ENCODE assay signal across 1 cellular context in genomic region chr10:52472406-52473146, GRCh38.
TF ChIP-seq lines count a peak whose summit lies in the region.

No MANE protein-coding gene starts in this region.

TF ChIP-seq in A549, 52 proteins besides CTCF, POLR2A, EP300 and RAD21 (continued from another document):
- TF ChIP-seq, protein P1, sequence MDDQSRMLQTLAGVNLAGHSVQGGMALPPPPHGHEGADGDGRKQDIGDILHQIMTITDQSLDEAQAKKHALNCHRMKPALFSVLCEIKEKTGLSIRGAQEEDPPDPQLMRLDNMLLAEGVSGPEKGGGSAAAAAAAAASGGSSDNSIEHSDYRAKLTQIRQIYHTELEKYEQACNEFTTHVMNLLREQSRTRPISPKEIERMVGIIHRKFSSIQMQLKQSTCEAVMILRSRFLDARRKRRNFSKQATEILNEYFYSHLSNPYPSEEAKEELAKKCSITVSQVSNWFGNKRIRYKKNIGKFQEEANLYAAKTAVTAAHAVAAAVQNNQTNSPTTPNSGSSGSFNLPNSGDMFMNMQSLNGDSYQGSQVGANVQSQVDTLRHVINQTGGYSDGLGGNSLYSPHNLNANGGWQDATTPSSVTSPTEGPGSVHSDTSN (IDR thresholded peaks at IDR 0.05): 0 out of 2 replicates have a peak, but pooled peaks have one; percentile 9
- TF ChIP-seq RFX5 (IDR thresholded peaks at IDR 0.05): no peak
- TF ChIP-seq, protein P2, sequence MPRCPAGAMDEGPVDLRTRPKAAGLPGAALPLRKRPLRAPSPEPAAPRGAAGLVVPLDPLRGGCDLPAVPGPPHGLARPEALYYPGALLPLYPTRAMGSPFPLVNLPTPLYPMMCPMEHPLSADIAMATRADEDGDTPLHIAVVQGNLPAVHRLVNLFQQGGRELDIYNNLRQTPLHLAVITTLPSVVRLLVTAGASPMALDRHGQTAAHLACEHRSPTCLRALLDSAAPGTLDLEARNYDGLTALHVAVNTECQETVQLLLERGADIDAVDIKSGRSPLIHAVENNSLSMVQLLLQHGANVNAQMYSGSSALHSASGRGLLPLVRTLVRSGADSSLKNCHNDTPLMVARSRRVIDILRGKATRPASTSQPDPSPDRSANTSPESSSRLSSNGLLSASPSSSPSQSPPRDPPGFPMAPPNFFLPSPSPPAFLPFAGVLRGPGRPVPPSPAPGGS (IDR thresholded peaks at IDR 0.05): no peak; the same call in 2 of the 3 replicates
- TF ChIP-seq TP53 (CRISPR knock-in tag; IDR thresholded peaks at IDR 0.05): no peak
